Comparison of ENCODE assay signal across 8 cellular contexts in the genomic region with DNA sequence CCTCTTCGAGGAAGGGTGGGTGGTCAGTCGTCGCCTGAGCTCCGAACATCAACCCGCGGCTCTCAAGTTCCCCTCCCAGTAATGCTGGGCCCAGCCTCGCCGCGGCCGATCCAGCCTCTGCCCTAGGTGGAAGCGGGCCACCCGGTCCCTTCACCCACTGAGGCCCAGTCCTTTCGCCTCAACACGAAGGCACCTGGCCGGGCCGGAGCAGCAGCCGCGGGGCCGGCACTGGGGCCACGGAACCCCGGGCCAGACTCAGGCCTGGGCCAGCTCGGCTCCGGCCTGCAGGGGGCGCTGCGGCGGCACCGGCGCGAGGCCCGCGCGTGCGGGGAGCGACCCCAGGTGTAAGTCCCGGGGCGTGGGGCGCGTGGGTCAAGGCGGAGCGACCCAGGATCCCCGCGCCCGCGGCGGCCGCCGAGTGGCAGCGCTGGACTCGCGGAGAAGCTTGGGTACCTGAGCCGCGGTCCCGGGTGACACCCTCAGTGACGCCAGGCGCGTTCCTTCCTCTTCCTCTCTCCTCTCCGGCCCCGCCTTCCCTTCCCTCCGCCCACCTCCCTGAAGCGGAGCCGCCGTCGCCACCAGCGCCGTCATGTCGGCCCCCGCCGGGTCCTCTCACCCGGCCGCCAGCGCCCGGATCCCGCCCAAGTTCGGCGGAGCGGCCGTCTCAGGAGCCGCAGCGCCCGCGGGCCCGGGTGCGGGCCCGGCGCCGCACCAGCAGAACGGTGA. TPM values are rescaled to one million over a fixed set of nuclear protein-coding genes. Genes with fewer than 3 reads are reported as not detected.
DNase-seq lines count a peak whose midpoint lies in the region; ATAC-seq and TF ChIP-seq lines count a peak whose summit lies in the region.

A gene (plus strand): TSS at position 535 of the 726 bp plus-strand sequence. CDS start 55 bp downstream, at position 590.

- TF ChIP-seq CTCF in GM12873 (IDR thresholded peaks at IDR 0.05; ENCODE audit: insufficient read depth, low read depth, low read length, missing control alignments) = peak; percentile 80
- TF ChIP-seq CTCF in adrenal gland (IDR thresholded peaks at IDR 0.05) = peak in 5 of 6 experiments; percentile 14 to 98 (median 96)
- TF ChIP-seq CTCF in left ventricle myocardium inferior (IDR thresholded peaks at IDR 0.05; ENCODE audit: borderline replicate concordance) = peak; percentile 94
- peak; percentile 67 to 95 (median 90) for TF ChIP-seq CTCF in uterus (IDR thresholded peaks at IDR 0.05)

- H3K27me3 ChIP-seq in adrenal gland (no peaks in the 10 kb centered on the region), left ventricle myocardium inferior (ENCODE audit: low read depth) (no peaks in the 10 kb centered on the region), uterus (no peaks in the 10 kb centered on the region)

- WGBS in adrenal gland, 4 donors = 0% methylated on average over 11 to 87 of the region's 87 CpGs

- DNase-seq in NCI-H1092 (lab: John Stamatoyannopoulos, UW) (peak; percentile 62), T-helper 1 cell (peak; percentile 80 to 90 (median 88)), adrenal gland (peak; percentile 87 to 95 (median 89)), left ventricle myocardium inferior (peak; percentile 94), pulmonary artery endothelial cell (ENCODE audit: low read depth, low spot score) (peak; percentile 57), uterus (peak; percentile 82 to 83)

- intact Hi-C loops in adrenal gland (cut with DNase I) = loop anchor here (10.0 kb wide), 2 partner anchors 61 to 131 kb away; a partner anchor contains a TSS
- intact Hi-C loops in left ventricle myocardium inferior (cut with micrococcal nuclease) = no loop called here
- intact Hi-C loops in uterus (cut with DNase I; ENCODE audit: low total_unique reads) = loop anchor here (10.0 kb wide), 1 partner anchor 271 kb away; a partner anchor contains a TSS

- TF ChIP-seq POLR2A in adrenal gland (IDR thresholded peaks at IDR 0.05) = peak; percentile 59 to 69
- peak; percentile 73 to 84 for TF ChIP-seq POLR2A in uterus (IDR thresholded peaks at IDR 0.05)

- H3K9me3 ChIP-seq in adrenal gland (replicated peaks in 1 of 3) (no peaks in the 10 kb centered on the region), left ventricle myocardium inferior (replicated peaks) (no peaks in the 10 kb centered on the region), uterus (no peaks in the 10 kb centered on the region)

- peak within 1 kb of the TSS; percentile 48 to 98 (median 68) for H3K4me3 ChIP-seq in adrenal gland
- H3K4me3 ChIP-seq in left ventricle myocardium inferior = peak within 1 kb of the TSS; percentile 90
- peak within 1 kb of the TSS; percentile 62 to 86 for H3K4me3 ChIP-seq in uterus

- H3K4me1 ChIP-seq in adrenal gland (replicated peaks in 1 of 2) (peaks cover 28 to 48% of the 10 kb centered on the region in 2 donors), left ventricle myocardium inferior (peaks cover 61% of the 10 kb centered on the region), uterus (peaks cover 0 to 20% of the 10 kb centered on the region in 2 donors)

- H3K36me3 ChIP-seq in adrenal gland (replicated peaks in 1 of 2) (no peaks in the 10 kb centered on the region), left ventricle myocardium inferior (no peaks in the 10 kb centered on the region), uterus (no peaks in the 10 kb centered on the region)

- ATAC-seq in HG02610 (IDR thresholded peaks at IDR 0.05; ENCODE audit: unreplicated experiment) = peak; percentile 95

- H3K27ac ChIP-seq in adrenal gland (peak within 1 kb of the TSS; percentile 67 to 98 (median 82)), left ventricle myocardium inferior (replicated peaks) (peak within 1 kb of the TSS; percentile 96), uterus (peak within 1 kb of the TSS; percentile 90 to 97)

RNA-seq across cellular contexts. Expression of the gene that starts here (rescaled TPM):
- total RNA-seq in adrenal gland (10 to 100 TPM; 25.7 to 49.3 (median 31.5) TPM), left ventricle myocardium inferior (26.4 TPM), pulmonary artery endothelial cell (12.9 and 14.6 TPM in 2 replicates), uterus (10 to 100 TPM; 20.7 to 54.1 (median 30.1) TPM)
- polyA plus RNA-seq in adrenal gland = 10 to 100 TPM in 1 of 3 donors, 1 to 10 TPM in 2; 8.4 to 41.5 (median 9.0) TPM

Comparison
In these comparisons a context has a peak if more than half of its experiments do, and no peak if none do; other contexts are left out.
1. Peak in every context shown above with its lines: DNase-seq, ATAC-seq, H3K4me3 ChIP-seq and H3K27ac ChIP-seq.